In genomic region chr9:98795970-98796363, GRCh38 we compare ENCODE assay signal across 7 cellular contexts. TPM values are rescaled to one million over a fixed set of nuclear protein-coding genes. Genes with fewer than 3 reads are reported as not detected.
DNase-seq lines count a peak whose midpoint lies in the region; ATAC-seq and TF ChIP-seq lines count a peak whose summit lies in the region.

No MANE protein-coding gene starts in this region.

- H3K4me3 ChIP-seq in HFF-Myc (replicated peaks; ENCODE audit: low read depth, low read length) (peak overlapping the region; percentile 62), OCI-LY3 (ENCODE audit: low read length) (peak overlapping the region; percentile 86), cardiac fibroblast (replicated peaks in 1 of 2; ENCODE audit: low read depth in 2 of 2, low read length in 2 of 2) (peak overlapping the region; percentile 40 to 69), lower lobe of right lung (peak overlapping the region; percentile 77), thoracic aorta (peak overlapping the region; percentile 77)

- H3K79me2 ChIP-seq in OCI-LY3 (ENCODE audit: low read length) = peaks cover 39% of the 10 kb centered on the region

- intact Hi-C loops in lower lobe of right lung (cut with DNase I) = no loop called here

- H3K4me1 ChIP-seq in OCI-LY3 (ENCODE audit: low read length) = peaks cover 10% of the 10 kb centered on the region
- H3K4me1 ChIP-seq in lower lobe of right lung = peaks cover 28% of the 10 kb centered on the region
- peaks cover 11 to 44% of the 10 kb centered on the region in 2 donors for H3K4me1 ChIP-seq in thoracic aorta (ENCODE audit: control insufficient read depth in 1 of 2, low read depth in 2 of 2)

- peaks cover 16% of the 10 kb centered on the region for H4K20me1 ChIP-seq in OCI-LY3 (ENCODE audit: insufficient read depth, low read length)

- H3K36me3 ChIP-seq in OCI-LY3 (replicated peaks; ENCODE audit: low read depth, low read length) (no peaks in the 10 kb centered on the region), lower lobe of right lung (no peaks in the 10 kb centered on the region), thoracic aorta (no peaks in the 10 kb centered on the region)

- H2AFZ ChIP-seq in OCI-LY3 (ENCODE audit: low read depth, low read length) = 0 out of 2 replicates have a peak overlapping the region, but pooled peaks have one; percentile 41

- peak overlapping the region; percentile 89 for H3K4me2 ChIP-seq in OCI-LY3 (ENCODE audit: low read length)

- peak overlapping the region; percentile 69 for H3K9ac ChIP-seq in OCI-LY3 (ENCODE audit: low read length)

- H3K9me3 ChIP-seq in OCI-LY3 (ENCODE audit: insufficient read depth, low read length) (no peaks in the 10 kb centered on the region), lower lobe of right lung (no peaks in the 10 kb centered on the region), thoracic aorta (no peaks in the 10 kb centered on the region)

- DNase-seq in HFF-Myc (ENCODE audit: extremely low read depth, low read depth) (no peak), cardiac fibroblast (ENCODE audit: low read depth in 2 of 2) (no peak), lower lobe of right lung (no peak), thoracic aorta (ENCODE audit: low spot score) (no peak), NCI-H2107 (lab: John Stamatoyannopoulos, UW) (no peak)

- no peak for TF ChIP-seq CTCF in HFF-Myc (IDR thresholded peaks at IDR 0.05; ENCODE audit: low read depth, low read length, missing control alignments)
- no peak for TF ChIP-seq CTCF in OCI-LY3 (IDR thresholded peaks at IDR 0.05; ENCODE audit: low read depth, low read length)
- TF ChIP-seq CTCF in cardiac fibroblast (IDR thresholded peaks at IDR 0.05; ENCODE audit: low read depth, low read length) = no peak
- TF ChIP-seq CTCF in lower lobe of right lung (IDR thresholded peaks at IDR 0.05) = no peak
- TF ChIP-seq CTCF in thoracic aorta (IDR thresholded peaks at IDR 0.05) = no peak

- H3K27me3 ChIP-seq in OCI-LY3 (ENCODE audit: low read depth, low read length) = no peaks in the 10 kb centered on the region
- H3K27me3 ChIP-seq in lower lobe of right lung (ENCODE audit: low read depth) = no peaks in the 10 kb centered on the region
- H3K27me3 ChIP-seq in thoracic aorta (replicated peaks; ENCODE audit: insufficient read depth) = no peaks in the 10 kb centered on the region

- ATAC-seq in GM18517 (IDR thresholded peaks at IDR 0.05; ENCODE audit: unreplicated experiment) = peak; percentile 34
- ATAC-seq in lower lobe of right lung = peak; percentile 20 to 36
- ATAC-seq in thoracic aorta (ENCODE audit: insufficient number of reproducible peaks, low FRiP score, low read depth) = no peak

- H3K27ac ChIP-seq in OCI-LY3 (ENCODE audit: low read length) (no peak overlapping the region), lower lobe of right lung (peak overlapping the region; percentile 69), thoracic aorta (peak overlapping the region; percentile 43 to 50)

RNA-seq across cellular contexts. Expression of gene ANKS6, which starts 0.4 kb away (rescaled TPM):
- total RNA-seq in lower lobe of right lung = 16.5 TPM
- total RNA-seq in thoracic aorta = 10 to 100 TPM; 35.1 to 45.8 TPM

RNA-seq across cellular contexts. Expression of gene GALNT12, which starts 11.5 kb away (rescaled TPM):
- total RNA-seq in lower lobe of right lung (23.2 TPM), thoracic aorta (10 to 100 TPM in 1 of 2 donors, 1 to 10 TPM in 1; 6.8 to 30.1 TPM)
